17 cellular contexts compared by ENCODE assay signal in the genomic region with DNA sequence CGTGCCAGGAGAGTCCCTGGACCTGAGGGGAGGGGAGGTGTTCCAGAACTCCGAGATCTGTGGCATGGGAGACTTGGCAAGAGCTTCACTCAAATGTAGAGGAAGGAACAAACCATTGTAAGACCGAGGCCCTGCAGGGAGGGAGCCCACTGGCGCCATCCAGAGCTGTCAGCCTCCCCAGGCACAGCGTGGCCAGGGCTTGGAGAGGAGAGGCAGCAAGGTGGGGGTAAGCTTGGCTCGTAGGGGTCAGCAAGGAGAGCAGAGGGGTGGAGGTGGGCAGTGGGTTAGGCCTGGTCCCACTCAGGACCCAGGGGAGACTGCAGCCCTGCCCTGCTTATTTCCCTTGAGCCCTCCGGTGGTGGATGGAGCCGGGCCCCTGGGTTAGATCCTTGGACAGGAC.
"Had no signal": no experiment of that assay in that cellular context is flagged by ENCODE, and none has a peak within 500 bp of the region (broad histone marks: within the 10 kb centered on the region; RNA-seq: fewer than 3 reads in every experiment).

No MANE protein-coding gene starts in this region.

- H3K4me3 Mint-ChIP-seq: activated CD4-positive, alpha-beta T cell treated with anti-CD3 and anti-CD28 coated beads, Interleukin-2, amount 10 ng/mL, durations not matched to agents 24 days and 14 days; activated naive CD4-positive, alpha-beta T cell treated with anti-CD3 and anti-CD28 coated beads for 36 hours; immature natural killer cell; T-helper 1 cell treated with Interleukin-12 subunit alpha and Interleukin-12 subunit beta and Interleukin-4 antibody, amounts not matched to agents 30 μg/mL and 1 μg/mL, for 36 hours had no signal

- H3K9me3 Mint-ChIP-seq: activated CD4-positive, alpha-beta T cell treated with anti-CD3 and anti-CD28 coated beads, Interleukin-2, amount 10 ng/mL, durations not matched to agents 24 days and 14 days; activated naive CD4-positive, alpha-beta T cell treated with anti-CD3 and anti-CD28 coated beads for 36 hours; immature natural killer cell; nephron; T-helper 1 cell treated with Interleukin-12 subunit alpha and Interleukin-12 subunit beta and Interleukin-4 antibody, amounts not matched to agents 30 μg/mL and 1 μg/mL, for 36 hours had no signal

- ATAC-seq: psoas muscle had no signal

- H3K9me3 ChIP-seq: adrenal gland, colonic mucosa, psoas muscle, sigmoid colon, tibial artery, uterus had no signal

- H3K27me3 ChIP-seq: adrenal gland, colonic mucosa, sigmoid colon, tibial artery, uterus had no signal

- DNase-seq: activated CD4-positive, alpha-beta T cell treated with anti-CD3 and anti-CD28 coated beads, Interleukin-2, amount 10 ng/mL, durations not matched to agents 24 days and 14 days; activated CD4-positive, CD25-positive, alpha-beta regulatory T cell; activated CD8-positive, alpha-beta memory T cell treated with anti-CD3 and anti-CD28 coated beads for 24 hours; activated naive CD4-positive, alpha-beta T cell treated with anti-CD3 and anti-CD28 coated beads for 36 hours; central memory CD4-positive, alpha-beta T cell; colonic mucosa; effector CD4-positive, alpha-beta T cell; immature natural killer cell; psoas muscle; sigmoid colon; stimulated activated CD4-positive, alpha-beta T cell treated with anti-CD3 and anti-CD28 coated beads, Interleukin-12 subunit alpha, Interleukin-12 subunit beta, amount 100 ng/mL, for 4 hours; stimulated activated CD4-positive, alpha-beta T cell treated with anti-CD3 and anti-CD28 coated beads, Interleukin-2, amount 100 ng/mL, for 24 hours; uterus had no signal

- H3K27ac Mint-ChIP-seq: activated CD4-positive, alpha-beta T cell treated with anti-CD3 and anti-CD28 coated beads, Interleukin-2, amount 10 ng/mL, durations not matched to agents 24 days and 14 days; nephron; T-helper 1 cell treated with Interleukin-12 subunit alpha and Interleukin-12 subunit beta and Interleukin-4 antibody, amounts not matched to agents 30 μg/mL and 1 μg/mL, for 36 hours had no signal

- H3K36me3 ChIP-seq: uterus had no signal

- H3K4me1 ChIP-seq: colonic mucosa had no signal

- H3K27ac ChIP-seq: colonic mucosa, psoas muscle, tibial artery, uterus had no signal

- H3K4me3 ChIP-seq: adrenal gland, colonic mucosa, psoas muscle, sigmoid colon, tibial artery, uterus had no signal
